Comparison of ENCODE assay signal across 1 cellular context in the genomic region with DNA sequence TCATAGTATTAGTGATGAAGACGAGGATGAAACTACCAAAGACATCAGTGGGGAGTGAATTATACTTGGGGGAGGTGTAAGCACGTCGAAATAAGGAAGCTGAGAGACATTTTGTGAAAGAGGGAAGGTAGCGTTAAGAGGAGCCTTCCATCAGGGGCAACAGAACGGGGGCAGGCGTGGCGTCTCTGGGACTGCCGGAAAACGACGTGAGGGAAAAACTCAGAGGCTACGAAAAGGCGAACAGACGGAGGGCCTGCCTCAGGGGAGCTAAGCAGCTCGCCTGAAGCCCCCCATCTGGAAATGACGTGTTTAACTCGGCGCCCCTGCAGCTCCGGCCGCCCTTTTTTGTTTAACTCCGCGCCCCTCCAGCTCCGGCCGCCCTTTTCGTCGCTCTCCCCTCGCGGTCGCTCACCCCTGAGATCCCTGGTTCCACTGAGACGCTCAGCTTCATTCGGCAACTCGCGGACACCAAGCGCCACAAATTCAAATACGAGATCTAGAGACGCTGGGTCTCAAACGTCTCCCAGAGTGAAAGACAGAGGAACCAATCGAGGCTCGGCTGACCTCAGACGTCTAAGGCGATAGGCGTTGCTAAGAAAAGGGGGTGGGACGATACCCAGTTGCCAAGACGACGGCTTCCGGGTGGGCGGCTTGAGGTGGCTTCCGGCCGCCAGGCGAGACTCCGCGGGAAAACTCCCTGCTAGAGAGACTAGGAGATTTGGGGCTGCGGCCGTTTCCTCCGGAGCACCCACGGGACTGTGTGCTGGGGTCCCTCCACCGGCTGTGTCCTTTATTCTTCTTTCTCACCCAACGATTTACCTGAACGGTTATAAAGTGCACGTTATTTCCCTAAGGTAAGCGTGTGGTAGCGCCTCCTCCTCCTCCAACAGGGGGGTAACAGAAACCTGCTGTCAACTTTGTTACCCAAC.
TF ChIP-seq lines count a peak whose summit lies in the region.

No MANE protein-coding gene starts in this region.

TF ChIP-seq in K562, 482 proteins besides CTCF, POLR2A, EP300 and RAD21 (continued from another document and continues in another):
- TF ChIP-seq, protein P1, sequence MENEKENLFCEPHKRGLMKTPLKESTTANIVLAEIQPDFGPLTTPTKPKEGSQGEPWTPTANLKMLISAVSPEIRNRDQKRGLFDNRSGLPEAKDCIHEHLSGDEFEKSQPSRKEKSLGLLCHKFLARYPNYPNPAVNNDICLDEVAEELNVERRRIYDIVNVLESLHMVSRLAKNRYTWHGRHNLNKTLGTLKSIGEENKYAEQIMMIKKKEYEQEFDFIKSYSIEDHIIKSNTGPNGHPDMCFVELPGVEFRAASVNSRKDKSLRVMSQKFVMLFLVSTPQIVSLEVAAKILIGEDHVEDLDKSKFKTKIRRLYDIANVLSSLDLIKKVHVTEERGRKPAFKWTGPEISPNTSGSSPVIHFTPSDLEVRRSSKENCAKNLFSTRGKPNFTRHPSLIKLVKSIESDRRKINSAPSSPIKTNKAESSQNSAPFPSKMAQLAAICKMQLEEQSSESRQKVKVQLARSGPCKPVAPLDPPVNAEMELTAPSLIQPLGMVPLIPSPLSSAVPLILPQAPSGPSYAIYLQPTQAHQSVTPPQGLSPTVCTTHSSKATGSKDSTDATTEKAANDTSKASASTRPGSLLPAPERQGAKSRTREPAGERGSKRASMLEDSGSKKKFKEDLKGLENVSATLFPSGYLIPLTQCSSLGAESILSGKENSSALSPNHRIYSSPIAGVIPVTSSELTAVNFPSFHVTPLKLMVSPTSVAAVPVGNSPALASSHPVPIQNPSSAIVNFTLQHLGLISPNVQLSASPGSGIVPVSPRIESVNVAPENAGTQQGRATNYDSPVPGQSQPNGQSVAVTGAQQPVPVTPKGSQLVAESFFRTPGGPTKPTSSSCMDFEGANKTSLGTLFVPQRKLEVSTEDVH (IDR thresholded peaks at IDR 0.05; ENCODE audit: low read depth, partially characterized antibody): peak; percentile 98
- TF ChIP-seq, protein P2, sequence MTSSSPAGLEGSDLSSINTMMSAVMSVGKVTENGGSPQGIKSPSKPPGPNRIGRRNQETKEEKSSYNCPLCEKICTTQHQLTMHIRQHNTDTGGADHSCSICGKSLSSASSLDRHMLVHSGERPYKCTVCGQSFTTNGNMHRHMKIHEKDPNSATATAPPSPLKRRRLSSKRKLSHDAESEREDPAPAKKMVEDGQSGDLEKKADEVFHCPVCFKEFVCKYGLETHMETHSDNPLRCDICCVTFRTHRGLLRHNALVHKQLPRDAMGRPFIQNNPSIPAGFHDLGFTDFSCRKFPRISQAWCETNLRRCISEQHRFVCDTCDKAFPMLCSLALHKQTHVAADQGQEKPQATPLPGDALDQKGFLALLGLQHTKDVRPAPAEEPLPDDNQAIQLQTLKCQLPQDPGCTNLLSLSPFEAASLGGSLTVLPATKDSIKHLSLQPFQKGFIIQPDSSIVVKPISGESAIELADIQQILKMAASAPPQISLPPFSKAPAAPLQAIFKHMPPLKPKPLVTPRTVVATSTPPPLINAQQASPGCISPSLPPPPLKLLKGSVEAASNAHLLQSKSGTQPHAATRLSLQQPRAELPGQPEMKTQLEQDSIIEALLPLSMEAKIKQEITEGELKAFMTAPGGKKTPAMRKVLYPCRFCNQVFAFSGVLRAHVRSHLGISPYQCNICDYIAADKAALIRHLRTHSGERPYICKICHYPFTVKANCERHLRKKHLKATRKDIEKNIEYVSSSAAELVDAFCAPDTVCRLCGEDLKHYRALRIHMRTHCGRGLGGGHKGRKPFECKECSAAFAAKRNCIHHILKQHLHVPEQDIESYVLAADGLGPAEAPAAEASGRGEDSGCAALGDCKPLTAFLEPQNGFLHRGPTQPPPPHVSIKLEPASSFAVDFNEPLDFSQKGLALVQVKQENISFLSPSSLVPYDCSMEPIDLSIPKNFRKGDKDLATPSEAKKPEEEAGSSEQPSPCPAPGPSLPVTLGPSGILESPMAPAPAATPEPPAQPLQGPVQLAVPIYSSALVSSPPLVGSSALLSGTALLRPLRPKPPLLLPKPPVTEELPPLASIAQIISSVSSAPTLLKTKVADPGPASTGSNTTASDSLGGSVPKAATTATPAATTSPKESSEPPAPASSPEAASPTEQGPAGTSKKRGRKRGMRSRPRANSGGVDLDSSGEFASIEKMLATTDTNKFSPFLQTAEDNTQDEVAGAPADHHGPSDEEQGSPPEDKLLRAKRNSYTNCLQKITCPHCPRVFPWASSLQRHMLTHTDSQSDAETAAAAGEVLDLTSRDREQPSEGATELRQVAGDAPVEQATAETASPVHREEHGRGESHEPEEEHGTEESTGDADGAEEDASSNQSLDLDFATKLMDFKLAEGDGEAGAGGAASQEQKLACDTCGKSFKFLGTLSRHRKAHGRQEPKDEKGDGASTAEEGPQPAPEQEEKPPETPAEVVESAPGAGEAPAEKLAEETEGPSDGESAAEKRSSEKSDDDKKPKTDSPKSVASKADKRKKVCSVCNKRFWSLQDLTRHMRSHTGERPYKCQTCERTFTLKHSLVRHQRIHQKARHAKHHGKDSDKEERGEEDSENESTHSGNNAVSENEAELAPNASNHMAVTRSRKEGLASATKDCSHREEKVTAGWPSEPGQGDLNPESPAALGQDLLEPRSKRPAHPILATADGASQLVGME (CRISPR knock-in tag; IDR thresholded peaks at IDR 0.05): no peak
- TF ChIP-seq, protein P3, sequence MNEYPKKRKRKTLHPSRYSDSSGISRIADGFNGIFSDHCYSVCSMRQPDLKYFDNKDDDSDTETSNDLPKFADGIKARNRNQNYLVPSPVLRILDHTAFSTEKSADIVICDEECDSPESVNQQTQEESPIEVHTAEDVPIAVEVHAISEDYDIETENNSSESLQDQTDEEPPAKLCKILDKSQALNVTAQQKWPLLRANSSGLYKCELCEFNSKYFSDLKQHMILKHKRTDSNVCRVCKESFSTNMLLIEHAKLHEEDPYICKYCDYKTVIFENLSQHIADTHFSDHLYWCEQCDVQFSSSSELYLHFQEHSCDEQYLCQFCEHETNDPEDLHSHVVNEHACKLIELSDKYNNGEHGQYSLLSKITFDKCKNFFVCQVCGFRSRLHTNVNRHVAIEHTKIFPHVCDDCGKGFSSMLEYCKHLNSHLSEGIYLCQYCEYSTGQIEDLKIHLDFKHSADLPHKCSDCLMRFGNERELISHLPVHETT (CRISPR knock-in tag; conservative IDR thresholded peaks at IDR 0.05 in 1 of 2, IDR thresholded peaks at IDR 0.05 in 1 of 2): no peak
- TF ChIP-seq, protein P4, sequence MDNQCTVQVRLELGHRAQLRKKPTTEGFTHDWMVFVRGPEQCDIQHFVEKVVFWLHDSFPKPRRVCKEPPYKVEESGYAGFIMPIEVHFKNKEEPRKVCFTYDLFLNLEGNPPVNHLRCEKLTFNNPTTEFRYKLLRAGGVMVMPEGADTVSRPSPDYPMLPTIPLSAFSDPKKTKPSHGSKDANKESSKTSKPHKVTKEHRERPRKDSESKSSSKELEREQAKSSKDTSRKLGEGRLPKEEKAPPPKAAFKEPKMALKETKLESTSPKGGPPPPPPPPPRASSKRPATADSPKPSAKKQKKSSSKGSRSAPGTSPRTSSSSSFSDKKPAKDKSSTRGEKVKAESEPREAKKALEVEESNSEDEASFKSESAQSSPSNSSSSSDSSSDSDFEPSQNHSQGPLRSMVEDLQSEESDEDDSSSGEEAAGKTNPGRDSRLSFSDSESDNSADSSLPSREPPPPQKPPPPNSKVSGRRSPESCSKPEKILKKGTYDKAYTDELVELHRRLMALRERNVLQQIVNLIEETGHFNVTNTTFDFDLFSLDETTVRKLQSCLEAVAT (IDR thresholded peaks at IDR 0.05): 0 out of 4 replicates have a peak, but pooled peaks of 1 of the 2 experiments have one; percentile 18
- TF ChIP-seq NFE2L1 (tag; IDR thresholded peaks at IDR 0.05; ENCODE audit: borderline replicate concordance, low read depth): no peak
- TF ChIP-seq DNMT1 (IDR thresholded peaks at IDR 0.05): no peak
- TF ChIP-seq, protein P5, sequence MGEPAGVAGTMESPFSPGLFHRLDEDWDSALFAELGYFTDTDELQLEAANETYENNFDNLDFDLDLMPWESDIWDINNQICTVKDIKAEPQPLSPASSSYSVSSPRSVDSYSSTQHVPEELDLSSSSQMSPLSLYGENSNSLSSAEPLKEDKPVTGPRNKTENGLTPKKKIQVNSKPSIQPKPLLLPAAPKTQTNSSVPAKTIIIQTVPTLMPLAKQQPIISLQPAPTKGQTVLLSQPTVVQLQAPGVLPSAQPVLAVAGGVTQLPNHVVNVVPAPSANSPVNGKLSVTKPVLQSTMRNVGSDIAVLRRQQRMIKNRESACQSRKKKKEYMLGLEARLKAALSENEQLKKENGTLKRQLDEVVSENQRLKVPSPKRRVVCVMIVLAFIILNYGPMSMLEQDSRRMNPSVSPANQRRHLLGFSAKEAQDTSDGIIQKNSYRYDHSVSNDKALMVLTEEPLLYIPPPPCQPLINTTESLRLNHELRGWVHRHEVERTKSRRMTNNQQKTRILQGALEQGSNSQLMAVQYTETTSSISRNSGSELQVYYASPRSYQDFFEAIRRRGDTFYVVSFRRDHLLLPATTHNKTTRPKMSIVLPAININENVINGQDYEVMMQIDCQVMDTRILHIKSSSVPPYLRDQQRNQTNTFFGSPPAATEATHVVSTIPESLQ (CRISPR knock-in tag; IDR thresholded peaks at IDR 0.05): no peak
- TF ChIP-seq ZNF507 (tag; conservative IDR thresholded peaks at IDR 0.05): no peak
- no peak for TF ChIP-seq HNRNPH1 (optimal IDR thresholded peaks at IDR 0.05; ENCODE audit: low read depth, low read length)
- TF ChIP-seq RBM34 (IDR thresholded peaks at IDR 0.05; ENCODE audit: borderline replicate concordance, insufficient read depth, low read length): no peak
- TF ChIP-seq RBM25 (IDR thresholded peaks at IDR 0.05; ENCODE audit: low read depth, low read length, severe bottlenecking): peak; percentile 83
- no peak for TF ChIP-seq KLF6 (CRISPR knock-in tag; IDR thresholded peaks at IDR 0.05; ENCODE audit: borderline replicate concordance)
- TF ChIP-seq, protein P6, sequence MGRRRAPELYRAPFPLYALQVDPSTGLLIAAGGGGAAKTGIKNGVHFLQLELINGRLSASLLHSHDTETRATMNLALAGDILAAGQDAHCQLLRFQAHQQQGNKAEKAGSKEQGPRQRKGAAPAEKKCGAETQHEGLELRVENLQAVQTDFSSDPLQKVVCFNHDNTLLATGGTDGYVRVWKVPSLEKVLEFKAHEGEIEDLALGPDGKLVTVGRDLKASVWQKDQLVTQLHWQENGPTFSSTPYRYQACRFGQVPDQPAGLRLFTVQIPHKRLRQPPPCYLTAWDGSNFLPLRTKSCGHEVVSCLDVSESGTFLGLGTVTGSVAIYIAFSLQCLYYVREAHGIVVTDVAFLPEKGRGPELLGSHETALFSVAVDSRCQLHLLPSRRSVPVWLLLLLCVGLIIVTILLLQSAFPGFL (CRISPR knock-in tag; IDR thresholded peaks at IDR 0.05): no peak
- no peak for TF ChIP-seq ZNF124 (CRISPR knock-in tag; IDR thresholded peaks at IDR 0.05)
- no peak for TF ChIP-seq ZNF79 (CRISPR knock-in tag; IDR thresholded peaks at IDR 0.05; ENCODE audit: low read depth)
- no peak for TF ChIP-seq STAG1 (CRISPR knock-in tag; IDR thresholded peaks at IDR 0.05; ENCODE audit: borderline replicate concordance)
- peak; percentile 59 for TF ChIP-seq HNRNPLL (IDR thresholded peaks at IDR 0.05; ENCODE audit: low read depth, low read length, poor library complexity, severe bottlenecking)
- no peak for TF ChIP-seq SRSF7 (optimal IDR thresholded peaks at IDR 0.05; ENCODE audit: low read depth, low read length)
- TF ChIP-seq PML (IDR thresholded peaks at IDR 0.05; ENCODE audit: low read length): peak; percentile 76
- no peak for TF ChIP-seq ZNF830 (CRISPR knock-in tag; IDR thresholded peaks at IDR 0.05)
- TF ChIP-seq ZNF57 (CRISPR knock-in tag; IDR thresholded peaks at IDR 0.05): no peak
- no peak for TF ChIP-seq FOXA3 (CRISPR knock-in tag; conservative IDR thresholded peaks at IDR 0.05 in 1 of 2, IDR thresholded peaks at IDR 0.05 in 1 of 2)
- TF ChIP-seq, protein P7, sequence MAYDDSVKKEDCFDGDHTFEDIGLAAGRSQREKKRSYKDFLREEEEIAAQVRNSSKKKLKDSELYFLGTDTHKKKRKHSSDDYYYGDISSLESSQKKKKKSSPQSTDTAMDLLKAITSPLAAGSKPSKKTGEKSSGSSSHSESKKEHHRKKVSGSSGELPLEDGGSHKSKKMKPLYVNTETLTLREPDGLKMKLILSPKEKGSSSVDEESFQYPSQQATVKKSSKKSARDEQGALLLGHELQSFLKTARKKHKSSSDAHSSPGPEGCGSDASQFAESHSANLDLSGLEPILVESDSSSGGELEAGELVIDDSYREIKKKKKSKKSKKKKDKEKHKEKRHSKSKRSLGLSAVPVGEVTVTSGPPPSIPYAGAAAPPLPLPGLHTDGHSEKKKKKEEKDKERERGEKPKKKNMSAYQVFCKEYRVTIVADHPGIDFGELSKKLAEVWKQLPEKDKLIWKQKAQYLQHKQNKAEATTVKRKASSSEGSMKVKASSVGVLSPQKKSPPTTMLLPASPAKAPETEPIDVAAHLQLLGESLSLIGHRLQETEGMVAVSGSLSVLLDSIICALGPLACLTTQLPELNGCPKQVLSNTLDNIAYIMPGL (CRISPR knock-in tag; IDR thresholded peaks at IDR 0.05): no peak
- TF ChIP-seq SMARCA5 (IDR thresholded peaks at IDR 0.05): no peak
- TF ChIP-seq C11orf30 (IDR thresholded peaks at IDR 0.05; ENCODE audit: low read depth): peak; percentile 40; the same call in 1 of the 2 replicates
- TF ChIP-seq SAFB2 (IDR thresholded peaks at IDR 0.05; ENCODE audit: borderline replicate concordance, low read depth, low read length, severe bottlenecking): no peak
- TF ChIP-seq, protein P8, sequence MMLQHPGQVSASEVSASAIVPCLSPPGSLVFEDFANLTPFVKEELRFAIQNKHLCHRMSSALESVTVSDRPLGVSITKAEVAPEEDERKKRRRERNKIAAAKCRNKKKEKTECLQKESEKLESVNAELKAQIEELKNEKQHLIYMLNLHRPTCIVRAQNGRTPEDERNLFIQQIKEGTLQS (IDR thresholded peaks at IDR 0.05): peak; percentile 57
- TF ChIP-seq, protein P8 (CRISPR knock-in tag; conservative IDR thresholded peaks at IDR 0.05): no peak
- TF ChIP-seq, protein P9, sequence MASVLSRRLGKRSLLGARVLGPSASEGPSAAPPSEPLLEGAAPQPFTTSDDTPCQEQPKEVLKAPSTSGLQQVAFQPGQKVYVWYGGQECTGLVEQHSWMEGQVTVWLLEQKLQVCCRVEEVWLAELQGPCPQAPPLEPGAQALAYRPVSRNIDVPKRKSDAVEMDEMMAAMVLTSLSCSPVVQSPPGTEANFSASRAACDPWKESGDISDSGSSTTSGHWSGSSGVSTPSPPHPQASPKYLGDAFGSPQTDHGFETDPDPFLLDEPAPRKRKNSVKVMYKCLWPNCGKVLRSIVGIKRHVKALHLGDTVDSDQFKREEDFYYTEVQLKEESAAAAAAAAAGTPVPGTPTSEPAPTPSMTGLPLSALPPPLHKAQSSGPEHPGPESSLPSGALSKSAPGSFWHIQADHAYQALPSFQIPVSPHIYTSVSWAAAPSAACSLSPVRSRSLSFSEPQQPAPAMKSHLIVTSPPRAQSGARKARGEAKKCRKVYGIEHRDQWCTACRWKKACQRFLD (CRISPR knock-in tag; IDR thresholded peaks at IDR 0.05): no peak; the same call in 1 of the 2 replicates
- TF ChIP-seq RBM17 (IDR thresholded peaks at IDR 0.05; ENCODE audit: borderline replicate concordance, low read depth, low read length): no peak
- TF ChIP-seq PHB2 (IDR thresholded peaks at IDR 0.05; ENCODE audit: low read depth): no peak
- no peak for TF ChIP-seq STAT5A (IDR thresholded peaks at IDR 0.05; ENCODE audit: borderline replicate concordance, low read length)
- TF ChIP-seq LCOR (CRISPR knock-in tag; IDR thresholded peaks at IDR 0.05): no peak
- TF ChIP-seq ZNF644 (tag; IDR thresholded peaks at IDR 0.05; ENCODE audit: low read depth): no peak
- TF ChIP-seq HDAC3 (IDR thresholded peaks at IDR 0.05; ENCODE audit: borderline replicate concordance, partially characterized antibody): no peak
- TF ChIP-seq KDM5B (IDR thresholded peaks at IDR 0.05; ENCODE audit: insufficient replicate concordance, low read depth, low read length): peak; percentile 83
- peak; percentile 73 for TF ChIP-seq CHD2 (IDR thresholded peaks at IDR 0.05; ENCODE audit: low read depth, low read length)
- TF ChIP-seq ZNF766 (CRISPR knock-in tag; conservative IDR thresholded peaks at IDR 0.05): no peak
